In genomic region chr7:76428868-76429805, GRCh38 we compare ENCODE assay signal across 13 cellular contexts. TPM values are rescaled to one million over a fixed set of nuclear protein-coding genes. Genes with fewer than 3 reads are reported as not detected.
DNase-seq lines count a peak whose midpoint lies in the region; TF ChIP-seq lines count a peak whose summit lies in the region.
"Had no signal": no experiment of that assay in that cellular context is flagged by ENCODE, and none has a peak within 500 bp of the region (broad histone marks: within the 10 kb centered on the region; RNA-seq: fewer than 3 reads in every experiment).

No MANE protein-coding gene starts in this region.

- H3K27ac Mint-ChIP-seq in progenitor cell of endocrine pancreas: no peak overlapping the region

- H3K4me1 Mint-ChIP-seq in progenitor cell of endocrine pancreas (ENCODE audit: low read depth): no peaks in the 10 kb centered on the region

- 84 to 86% methylated on average over 18 of the region's 18 CpGs for WGBS in sigmoid colon, 2 donors

- H3K36me3 ChIP-seq in sigmoid colon: no peaks in the 10 kb centered on the region

- no peak overlapping the region for H3K4me3 ChIP-seq in fibroblast of villous mesenchyme (ENCODE audit: low read depth, low read length)
- H3K4me3 ChIP-seq in sigmoid colon: no peak overlapping the region

- H3K4me3 Mint-ChIP-seq in progenitor cell of endocrine pancreas (ENCODE audit: low read depth): no peak overlapping the region

- TF ChIP-seq CTCF in fibroblast of villous mesenchyme (IDR thresholded peaks at IDR 0.05; ENCODE audit: insufficient read depth, low read depth, low read length) (no peak), sigmoid colon (IDR thresholded peaks at IDR 0.05) (no peak), progenitor cell of endocrine pancreas (IDR thresholded peaks at IDR 0.05; ENCODE audit: unreplicated experiment) (no peak)

- intact Hi-C loops in sigmoid colon (cut with DNase I): no loop called here

- no peaks in the 10 kb centered on the region for H3K36me3 Mint-ChIP-seq in progenitor cell of endocrine pancreas (ENCODE audit: insufficient read depth)

- no peak overlapping the region for H3K27ac ChIP-seq in sigmoid colon
- H3K27ac ChIP-seq: 22Rv1 had no signal

- H3K27me3 Mint-ChIP-seq in progenitor cell of endocrine pancreas: no peaks in the 10 kb centered on the region

- in situ Hi-C loops in SK-MEL-5 (cut with HindIII; ENCODE audit: low pct_unique_long_range_greater_than_20kb, low sequenced_read_pairs): no loop called here

- no peaks in the 10 kb centered on the region for H3K4me1 ChIP-seq in sigmoid colon

- no peak for TF ChIP-seq EP300 in sigmoid colon (IDR thresholded peaks at IDR 0.05)

- H3K9me3 ChIP-seq in sigmoid colon: no peaks in the 10 kb centered on the region

- peaks cover 0 to 10% (median 0%) of the 10 kb centered on the region in 3 donors for H3K27me3 ChIP-seq in sigmoid colon

- no peak for TF ChIP-seq POLR2A in sigmoid colon (IDR thresholded peaks at IDR 0.05)

- no peaks in the 10 kb centered on the region for H3K9me3 Mint-ChIP-seq in progenitor cell of endocrine pancreas (ENCODE audit: low read depth)

- DNase-seq in DMS 273 (lab: John Stamatoyannopoulos, UW; ENCODE audit: unreplicated experiment) (peak; percentile 68), DMS 273 treated with DMSO at 0.1 percent for 48 hours (lab: John Stamatoyannopoulos, UW) (no peak), SK-MEL-5 (ENCODE audit: low read depth, low spot score) (peak; percentile 32), fibroblast of villous mesenchyme (ENCODE audit: low read depth) (peak; percentile 57), sigmoid colon (peak; percentile 58), iPS-NIHi11 (ENCODE audit: low spot score) (no peak), progenitor cell of endocrine pancreas (ENCODE audit: low spot score, unreplicated experiment) (no peak), NCI-H187 treated with DMSO at 0.1 percent for 48 hours (lab: John Stamatoyannopoulos, UW) (no peak)
- DNase-seq: activated naive CD4-positive, alpha-beta T cell treated with Interleukin-2 at 50 U/mL for 16 hours; effector memory CD4-positive, alpha-beta T cell; kidney glomerular epithelial cell; NCI-H748 treated with DMSO at 0.1 percent for 48 hours had no signal

RNA-seq across cellular contexts. Expression of gene ZP3, which starts 4.4 kb away (rescaled TPM):
- total RNA-seq in SK-MEL-5 (2014; rRNA removed; shearing (Covaris generic)): 5.0 and 6.6 TPM in 2 replicates
- 3.8 and 6.2 TPM in 2 replicates for polyA plus RNA-seq in SK-MEL-5 (2015; cell fraction: cytosol; rRNA removed)
- polyA plus RNA-seq in SK-MEL-5 (2015; cell fraction: nucleus; rRNA removed): 0.58 and 2.0 TPM in 2 replicates
- 0.86 and 0.97 TPM in 2 replicates for total RNA-seq in fibroblast of villous mesenchyme
- 1 to 10 TPM in 3 of 4 donors, not detected in 1; 1.4 to 2.1 (median 1.8) TPM for total RNA-seq in sigmoid colon
- 1 to 10 TPM; 1.4 to 4.8 (median 4.5) TPM for polyA plus RNA-seq in sigmoid colon
- total RNA-seq in progenitor cell of endocrine pancreas: not detected in 2 replicates

RNA-seq across cellular contexts. Expression of gene SSC4D, which starts 19.6 kb away (rescaled TPM):
- total RNA-seq in SK-MEL-5 (2014; rRNA removed; shearing (Covaris generic)): 0.59 and 0.77 TPM in 2 replicates
- 0.61 and 0.86 TPM in 2 replicates for polyA plus RNA-seq in SK-MEL-5 (2015; cell fraction: cytosol; rRNA removed)
- polyA plus RNA-seq in SK-MEL-5 (2015; cell fraction: nucleus; rRNA removed): 0.16 TPM in 1 of 2 replicates, not detected in the other
- total RNA-seq in fibroblast of villous mesenchyme: 0.43 and 0.64 TPM in 2 replicates
- 1 to 10 TPM in 1 of 4 donors, under 1 TPM in 1, not detected in 2; 0.71 to 3.6 TPM for total RNA-seq in sigmoid colon
- 1 to 10 TPM in 1 of 3 donors, under 1 TPM in 1, not detected in 1; 0.47 to 1.2 TPM for polyA plus RNA-seq in sigmoid colon
- 7.4 and 10.7 TPM in 2 replicates for total RNA-seq in progenitor cell of endocrine pancreas

RNA-seq across cellular contexts. Expression of gene DTX2, which starts 32.4 kb away (rescaled TPM):
- total RNA-seq in SK-MEL-5 (2014; rRNA removed; shearing (Covaris generic)): 11.9 and 12.8 TPM in 2 replicates
- polyA plus RNA-seq in SK-MEL-5 (2015; cell fraction: cytosol; rRNA removed): 49.2 and 61.8 TPM in 2 replicates
- 67.7 and 69.1 TPM in 2 replicates for polyA plus RNA-seq in SK-MEL-5 (2015; cell fraction: nucleus; rRNA removed)
- total RNA-seq in fibroblast of villous mesenchyme (5.2 and 6.1 TPM in 2 replicates), sigmoid colon (10 to 100 TPM; 11.1 to 29.9 (median 17.0) TPM), progenitor cell of endocrine pancreas (38.2 and 55.6 TPM in 2 replicates)
- 10 to 100 TPM; 23.4 to 71.9 (median 37.9) TPM for polyA plus RNA-seq in sigmoid colon

Comparison
In these comparisons a context has a peak if more than half of its experiments do, and no peak if none do; other contexts are left out.
1. DNase-seq: peak in DMS 273 (single experiment), SK-MEL-5 (single experiment), fibroblast of villous mesenchyme (single experiment) and sigmoid colon (single experiment); none in DMS 273 treated with DMSO at 0.1 percent for 48 hours (single experiment), iPS-NIHi11 (single experiment), progenitor cell of endocrine pancreas (single experiment) and NCI-H187 treated with DMSO at 0.1 percent for 48 hours (single experiment).